Comparison of ENCODE assay signal across 25 cellular contexts in genomic region chr9:8826281-8826680, GRCh38.
"Had no signal": no experiment of that assay in that cellular context is flagged by ENCODE, and none has a peak within 500 bp of the region (broad histone marks: within the 10 kb centered on the region; RNA-seq: fewer than 3 reads in every experiment).

No MANE protein-coding gene starts in this region.

- H3K36me3 Mint-ChIP-seq: activated naive CD4-positive, alpha-beta T cell treated with anti-CD3 and anti-CD28 coated beads, Interleukin-2, amount 50 U/mL, for 72 hours; stimulated activated effector memory CD8-positive, alpha-beta T cell treated with anti-CD3 and anti-CD28 coated beads, Interleukin-12 subunit alpha, Interleukin-12 subunit beta, amount 100 ng/mL, for 72 hours had no signal

- DNase-seq: activated CD4-positive, alpha-beta T cell treated with anti-CD3 and anti-CD28 coated beads, Interleukin-2, amount 50 U/mL, for 4 hours; activated gamma-delta T cell treated with Interleukin-2 at 50 U/mL for 16 hours; central memory CD4-positive, alpha-beta T cell; dorsolateral prefrontal cortex; foreskin melanocyte; hypothalamus; left ventricle myocardium inferior; mammary epithelial cell; midbrain; right cardiac atrium; stimulated activated CD4-positive, alpha-beta T cell treated with anti-CD3 and anti-CD28 coated beads, Interleukin-15, amount 100 ng/mL, for 24 hours; stimulated activated CD4-positive, alpha-beta T cell treated with anti-CD3 and anti-CD28 coated beads, Interleukin-4, amount 100 ng/mL, for 1 hour; stomach; T-helper 17 cell; trophoblast cell; WERI-Rb-1 had no signal

- H3K27me3 Mint-ChIP-seq: T-helper 17 cell had no signal

- H3K4me1 ChIP-seq: left ventricle myocardium inferior, prostate gland, stomach, vagina had no signal

- H3K4me3 Mint-ChIP-seq: activated T-helper 1 cell treated with anti-CD3 and anti-CD28 coated beads, Interleukin-12 subunit alpha, Interleukin-12 subunit beta, Interleukin-2, Interleukin-4 antibody, amounts not matched to agents 30 ng/mL and 10 ng/mL and 1 ng/mL, durations not matched to agents 14 hours and 24 hours and 36 hours; endodermal cell; stimulated activated effector memory CD8-positive, alpha-beta T cell treated with anti-CD3 and anti-CD28 coated beads, Interleukin-12 subunit alpha, Interleukin-12 subunit beta, amount 100 ng/mL, for 72 hours; T-helper 17 cell had no signal

- H3K27ac ChIP-seq: epithelial cell of prostate, left ventricle myocardium inferior, prostate gland, skin epidermis, stomach, vagina, WERI-Rb-1 had no signal

- H3K4me1 Mint-ChIP-seq: stimulated activated effector memory CD8-positive, alpha-beta T cell treated with anti-CD3 and anti-CD28 coated beads, Interleukin-12 subunit alpha, Interleukin-12 subunit beta, amount 100 ng/mL, for 72 hours had no signal

- H3K27me3 ChIP-seq: dorsolateral prefrontal cortex, stomach, vagina had no signal

- FAIRE-seq: colon had no signal

- H3K27ac Mint-ChIP-seq: activated naive CD4-positive, alpha-beta T cell treated with anti-CD3 and anti-CD28 coated beads, Interleukin-2, amount 50 U/mL, for 72 hours; activated T-helper 1 cell treated with anti-CD3 and anti-CD28 coated beads, Interleukin-12 subunit alpha, Interleukin-12 subunit beta, Interleukin-2, Interleukin-4 antibody, amounts not matched to agents 30 ng/mL and 10 ng/mL and 1 ng/mL, durations not matched to agents 14 hours and 24 hours and 36 hours; endodermal cell; stimulated activated effector memory CD8-positive, alpha-beta T cell treated with anti-CD3 and anti-CD28 coated beads, Interleukin-12 subunit alpha, Interleukin-12 subunit beta, amount 100 ng/mL, for 72 hours; T-helper 17 cell had no signal

- H3K36me3 ChIP-seq: left ventricle myocardium inferior, prostate gland, stomach, vagina, WERI-Rb-1 had no signal

- H3K9me3 ChIP-seq: left ventricle myocardium inferior, prostate gland, stomach, vagina had no signal

- H3K9me3 Mint-ChIP-seq: activated T-helper 1 cell treated with anti-CD3 and anti-CD28 coated beads, Interleukin-12 subunit alpha, Interleukin-12 subunit beta, Interleukin-2, Interleukin-4 antibody, amounts not matched to agents 30 ng/mL and 10 ng/mL and 1 ng/mL, durations not matched to agents 14 hours and 24 hours and 36 hours had no signal

- H3K4me3 ChIP-seq: prostate gland, skin epidermis, stomach, vagina had no signal
